8 cellular contexts compared by ENCODE assay signal in genomic region chr15:70299931-70300858, GRCh38.
DNase-seq lines count a peak whose midpoint lies in the region; ATAC-seq, FAIRE-seq and TF ChIP-seq lines count a peak whose summit lies in the region.

No MANE protein-coding gene starts in this region.

- intact Hi-C loops in right lobe of liver (cut with DNase I), result no loop called here
- intact Hi-C loops in HepG2 (cut with micrococcal nuclease; ENCODE audit: unreplicated experiment), result no loop called here

- H3K9me3 ChIP-seq in right lobe of liver (no peaks in the 10 kb centered on the region), HepG2 (ENCODE audit: low read length) (no peaks in the 10 kb centered on the region), SK-N-SH (no peaks in the 10 kb centered on the region)

- no peak for FAIRE-seq in HepG2 (lab: Jason Lieb, UNC)

- no peak overlapping the region for H2AFZ ChIP-seq in HepG2 (ENCODE audit: low read length)
- H2AFZ ChIP-seq in SK-N-SH (ENCODE audit: low read depth), result no peak overlapping the region

- H3K4me2 ChIP-seq in HepG2 (ENCODE audit: low read depth, low read length) (no peak overlapping the region), SK-N-SH (no peak overlapping the region)

- H3K79me2 ChIP-seq in HepG2 (ENCODE audit: insufficient read depth, low read length) (no peaks in the 10 kb centered on the region), SK-N-SH (ENCODE audit: insufficient read depth) (no peaks in the 10 kb centered on the region)

- H3K4me3 ChIP-seq in right lobe of liver (no peak overlapping the region), HepG2 (replicated peaks in 1 of 3; ENCODE audit: insufficient read depth in 1 of 3, low read depth in 2 of 3, low read length in 3 of 3) (no peak overlapping the region), SK-N-SH (ENCODE audit: low read depth in 2 of 2, low read length in 1 of 2) (no peak overlapping the region)

- in situ Hi-C loops in HepG2 (cut with HindIII; ENCODE audit: extremely low pct_ligation_motif_present, low pct_unique_long_range_greater_than_20kb), result no loop called here

- POLR2A ChIA-PET in HepG2 (lab: Yijun Ruan, JAX) (no interaction called here), SK-N-SH (lab: Yijun Ruan, JAX) (no interaction called here)

- H3K9ac ChIP-seq in HepG2 (ENCODE audit: insufficient read depth, low read depth, low read length) (no peak overlapping the region), SK-N-SH (no peak overlapping the region)

- H3K27ac ChIP-seq in right lobe of liver, result no peak overlapping the region
- H3K27ac ChIP-seq in HepG2 (ENCODE audit: extremely low read length, insufficient read depth, low read length), result no peak overlapping the region
- no peak overlapping the region for H3K27ac ChIP-seq in SK-N-SH (ENCODE audit: low read depth in 2 of 2, low read length in 1 of 2)

- BruUV-seq in HepG2 (replicated peaks; lab: Mats Ljungman, UMichigan), result no TSS peak

- H3K4me1 ChIP-seq in right lobe of liver (peaks cover 0 to 5% (median 0%) of the 10 kb centered on the region in 4 donors), HepG2 (ENCODE audit: insufficient read depth, low read length) (no peaks in the 10 kb centered on the region), SK-N-SH (ENCODE audit: control insufficient read depth in 1 of 2, insufficient read depth in 2 of 2, low read depth in 1 of 2, low read length in 1 of 2) (peaks cover 0 to 18% of the 10 kb centered on the region in 2 experiments; a peak in 2 of 4 replicates)

- H4K20me1 ChIP-seq in HepG2 (ENCODE audit: insufficient read depth, low read length) (no peaks in the 10 kb centered on the region), SK-N-SH (ENCODE audit: insufficient read depth) (no peaks in the 10 kb centered on the region)

- TF ChIP-seq EP300 in HepG2 (IDR thresholded peaks at IDR 0.05; ENCODE audit: low read depth in 2 of 2, low read length in 2 of 2), result no peak
- TF ChIP-seq EP300 in HepG2 (CRISPR knock-in tag; IDR thresholded peaks at IDR 0.05; ENCODE audit: borderline replicate concordance), result no peak
- TF ChIP-seq EP300 in SK-N-SH (IDR thresholded peaks at IDR 0.05; ENCODE audit: borderline replicate concordance in 1 of 2, low read depth in 1 of 2, low read length in 1 of 2), result no peak

- H3K36me3 ChIP-seq in right lobe of liver (no peaks in the 10 kb centered on the region), HepG2 (replicated peaks in 1 of 2; ENCODE audit: control insufficient read depth in 1 of 2, insufficient read depth in 2 of 2, low read length in 2 of 2) (no peaks in the 10 kb centered on the region), SK-N-SH (replicated peaks in 1 of 2; ENCODE audit: control insufficient read depth in 1 of 2, insufficient read depth in 2 of 2, low read length in 1 of 2) (no peaks in the 10 kb centered on the region)

- peak; percentile 32 to 52 (median 37) for ATAC-seq in right lobe of liver
- no peak; the same call in 2 of the 3 replicates for ATAC-seq in HepG2
- ATAC-seq in HG03571 (IDR thresholded peaks at IDR 0.05; ENCODE audit: unreplicated experiment), result peak; percentile 99

- no peak for TF ChIP-seq RAD21 in HepG2 (CRISPR knock-in tag; IDR thresholded peaks at IDR 0.05)
- TF ChIP-seq RAD21 in SK-N-SH (IDR thresholded peaks at IDR 0.05; ENCODE audit: low read length), result no peak

- DNase-seq in right lobe of liver (no peak), HepG2 (ENCODE audit: low spot score) (no peak), NCI-H1436 (lab: John Stamatoyannopoulos, UW) (no peak), SW 1271 (lab: John Stamatoyannopoulos, UW) (no peak), SK-N-SH (no peak)
- peak; percentile 84 for DNase-seq in activated CD8-positive, alpha-beta memory T cell treated with anti-CD3 and anti-CD28 coated beads, Interleukin-2, amount 50 U/mL, for 48 hours
- peak; percentile 40 to 43 for DNase-seq in stimulated activated CD4-positive, alpha-beta T cell treated with anti-CD3 and anti-CD28 coated beads, Interleukin-15, amount 100 ng/mL, for 1 hour (ENCODE audit: low read depth in 1 of 2, low spot score in 1 of 2)

- TF ChIP-seq POLR2A in right lobe of liver (IDR thresholded peaks at IDR 0.05) (no peak), HepG2 (IDR thresholded peaks at IDR 0.05; ENCODE audit: insufficient read depth in 1 of 2, low read depth in 2 of 2, low read length in 2 of 2) (no peak)

- CTCF ChIA-PET in HepG2 (lab: Yijun Ruan, JAX; ENCODE audit: low intra/inter-chr PET ratio, low total read pairs), result no interaction called here
- CTCF ChIA-PET in SK-N-SH (lab: Yijun Ruan, JAX), result interaction anchor here (1.0 to 1.6 kb wide), 4 partner anchors 15 to 44 kb away, joined by 3 to 5 read pairs (median 4); no protein-coding TSS in a partner anchor

- WGBS in right lobe of liver (ENCODE audit: insufficient coverage, low coverage, low lambda C conversion rate, missing lambda C conversion rate), result 87% methylated on average over 9 of the region's 13 CpGs
- WGBS in HepG2 (ENCODE audit: low lambda C conversion rate), result 22% methylated on average over 10 of the region's 13 CpGs
- 83% methylated on average over 7 of the region's 13 CpGs for WGBS in SK-N-SH (ENCODE audit: low lambda C conversion rate)

- no peaks in the 10 kb centered on the region for H3K9me2 ChIP-seq in SK-N-SH

- H3K27me3 ChIP-seq in right lobe of liver, result no peaks in the 10 kb centered on the region
- peaks cover 0 to 1% of the 10 kb centered on the region in 2 experiments; a peak in 1 of 5 replicates for H3K27me3 ChIP-seq in HepG2 (ENCODE audit: control insufficient read depth in 1 of 2, insufficient read depth in 2 of 2, low read length in 2 of 2)
- H3K27me3 ChIP-seq in SK-N-SH (ENCODE audit: insufficient read depth), result no peaks in the 10 kb centered on the region

- no peak for TF ChIP-seq CTCF in right lobe of liver (IDR thresholded peaks at IDR 0.05)
- TF ChIP-seq CTCF in HepG2 (CRISPR knock-in tag; IDR thresholded peaks at IDR 0.05), result no peak
- no peak for TF ChIP-seq CTCF in SK-N-SH (IDR thresholded peaks at IDR 0.05)

- no peaks in the 10 kb centered on the region for H3F3A ChIP-seq in SK-N-SH (replicated peaks; ENCODE audit: insufficient read depth)

TF ChIP-seq in HepG2, 621 proteins besides CTCF, POLR2A, EP300 and RAD21 (continues in another document):
- TF ChIP-seq CBX5 (CRISPR knock-in tag; IDR thresholded peaks at IDR 0.05; ENCODE audit: borderline replicate concordance) (no peak), ZZZ3 (CRISPR knock-in tag; IDR thresholded peaks at IDR 0.05; ENCODE audit: borderline replicate concordance) (no peak), ZFY (CRISPR knock-in tag; IDR thresholded peaks at IDR 0.05) (no peak), RFXANK (CRISPR knock-in tag; IDR thresholded peaks at IDR 0.05) (no peak), ARHGAP35 (CRISPR knock-in tag; IDR thresholded peaks at IDR 0.05; ENCODE audit: borderline replicate concordance) (no peak), PPARG (CRISPR knock-in tag; conservative IDR thresholded peaks at IDR 0.05) (no peak), MLXIP (CRISPR knock-in tag; IDR thresholded peaks at IDR 0.05; ENCODE audit: borderline replicate concordance) (no peak)

TF ChIP-seq in SK-N-SH, 30 proteins besides CTCF, POLR2A, EP300 and RAD21:
- TF ChIP-seq RXRA (IDR thresholded peaks at IDR 0.05; ENCODE audit: borderline replicate concordance, low read depth), result no peak

Comparison
In these comparisons a context has a peak if more than half of its experiments do, and no peak if none do; other contexts are left out.
1. DNase-seq: peak in activated CD8-positive, alpha-beta memory T cell treated with anti-CD3 and anti-CD28 coated beads, Interleukin-2, amount 50 U/mL, for 48 hours (single experiment) and stimulated activated CD4-positive, alpha-beta T cell treated with anti-CD3 and anti-CD28 coated beads, Interleukin-15, amount 100 ng/mL, for 1 hour (2 of 2); none in right lobe of liver (0 of 3), HepG2 (single experiment), NCI-H1436 (single experiment), SW 1271 (0 of 2) and SK-N-SH (single experiment).